In the genomic region with DNA sequence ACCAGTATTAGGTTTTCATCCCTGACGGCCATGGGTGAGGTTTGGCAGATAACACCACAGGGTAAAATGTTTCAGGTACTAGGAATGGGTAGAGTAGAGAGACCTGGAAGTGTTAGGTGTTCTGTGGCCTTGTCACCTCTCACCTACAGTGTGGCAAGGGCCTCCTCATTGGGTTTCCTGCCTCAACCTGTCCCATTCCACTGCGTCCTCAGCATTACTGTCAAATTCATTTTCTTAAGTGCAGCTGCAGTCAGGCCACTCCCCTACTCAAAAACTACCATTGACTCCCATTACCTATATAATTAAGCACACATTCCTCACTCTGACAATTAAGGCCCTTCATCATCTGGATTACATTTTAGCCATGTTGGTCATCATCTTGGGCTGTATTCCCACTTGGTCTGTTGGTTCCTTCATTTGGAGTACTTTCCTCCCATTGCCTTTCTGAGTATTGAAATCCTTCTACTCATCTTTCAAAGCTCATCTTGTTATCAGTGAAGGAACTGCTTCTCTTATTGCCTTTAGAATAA, we compare ENCODE assay signal across 1 cellular context.
TF ChIP-seq lines count a peak whose summit lies in the region.

No MANE protein-coding gene starts in this region.

TF ChIP-seq in IMR-90, 13 proteins besides CTCF, POLR2A, EP300 and RAD21:
- TF ChIP-seq CHD1 (IDR thresholded peaks at IDR 0.05; ENCODE audit: low read depth, low read length): no peak
- TF ChIP-seq MAZ (IDR thresholded peaks at IDR 0.05; ENCODE audit: borderline replicate concordance, low read depth, low read length): no peak
- TF ChIP-seq BHLHE40 (IDR thresholded peaks at IDR 0.05; ENCODE audit: low read depth, low read length): no peak
- TF ChIP-seq FOS (IDR thresholded peaks at IDR 0.05; ENCODE audit: low read depth, low read length): no peak
- TF ChIP-seq, protein P1, sequence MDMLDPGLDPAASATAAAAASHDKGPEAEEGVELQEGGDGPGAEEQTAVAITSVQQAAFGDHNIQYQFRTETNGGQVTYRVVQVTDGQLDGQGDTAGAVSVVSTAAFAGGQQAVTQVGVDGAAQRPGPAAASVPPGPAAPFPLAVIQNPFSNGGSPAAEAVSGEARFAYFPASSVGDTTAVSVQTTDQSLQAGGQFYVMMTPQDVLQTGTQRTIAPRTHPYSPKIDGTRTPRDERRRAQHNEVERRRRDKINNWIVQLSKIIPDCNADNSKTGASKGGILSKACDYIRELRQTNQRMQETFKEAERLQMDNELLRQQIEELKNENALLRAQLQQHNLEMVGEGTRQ (IDR thresholded peaks at IDR 0.05; ENCODE audit: low read depth, low read length): no peak
- no peak for TF ChIP-seq MAFK (IDR thresholded peaks at IDR 0.05; ENCODE audit: low read depth, low read length)
- TF ChIP-seq NFE2L2 (IDR thresholded peaks at IDR 0.05; ENCODE audit: low read depth, low read length): no peak
- TF ChIP-seq MXI1 (IDR thresholded peaks at IDR 0.05; ENCODE audit: borderline replicate concordance, low read depth, low read length): no peak
- TF ChIP-seq, protein P2, sequence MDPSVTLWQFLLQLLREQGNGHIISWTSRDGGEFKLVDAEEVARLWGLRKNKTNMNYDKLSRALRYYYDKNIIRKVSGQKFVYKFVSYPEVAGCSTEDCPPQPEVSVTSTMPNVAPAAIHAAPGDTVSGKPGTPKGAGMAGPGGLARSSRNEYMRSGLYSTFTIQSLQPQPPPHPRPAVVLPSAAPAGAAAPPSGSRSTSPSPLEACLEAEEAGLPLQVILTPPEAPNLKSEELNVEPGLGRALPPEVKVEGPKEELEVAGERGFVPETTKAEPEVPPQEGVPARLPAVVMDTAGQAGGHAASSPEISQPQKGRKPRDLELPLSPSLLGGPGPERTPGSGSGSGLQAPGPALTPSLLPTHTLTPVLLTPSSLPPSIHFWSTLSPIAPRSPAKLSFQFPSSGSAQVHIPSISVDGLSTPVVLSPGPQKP (IDR thresholded peaks at IDR 0.05; ENCODE audit: borderline replicate concordance, low read depth, low read length): no peak
- TF ChIP-seq CEBPB (IDR thresholded peaks at IDR 0.05; ENCODE audit: low read depth, low read length): no peak
- TF ChIP-seq RFX5 (IDR thresholded peaks at IDR 0.05; ENCODE audit: low read depth, low read length): no peak
- no peak for TF ChIP-seq RCOR1 (IDR thresholded peaks at IDR 0.05; ENCODE audit: insufficient replicate concordance, low read length)
- TF ChIP-seq SMC3 (IDR thresholded peaks at IDR 0.05; ENCODE audit: low read depth, low read length): no peak
